ENCODE assay signal across 15 cellular contexts in the genomic region with DNA sequence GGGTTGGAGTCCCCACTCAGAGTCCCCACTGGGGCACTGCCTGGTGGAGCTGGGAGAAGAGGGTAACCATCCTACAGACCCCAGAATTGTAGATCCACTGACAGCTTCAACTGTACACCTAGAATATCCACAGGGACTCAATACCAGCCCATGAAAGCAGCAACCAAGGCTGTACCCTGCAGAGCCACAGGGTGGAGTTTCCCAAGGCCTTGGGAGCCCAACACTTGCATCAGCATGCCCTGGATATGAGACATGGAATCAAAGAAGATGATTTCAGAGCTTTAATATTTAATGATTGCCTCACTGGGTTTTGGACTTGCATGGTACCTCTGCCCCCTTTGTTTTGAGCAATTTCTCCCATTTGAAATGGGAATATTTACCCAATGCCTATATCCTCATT.
"Had no signal": no experiment of that assay in that cellular context is flagged by ENCODE, and none has a peak within 500 bp of the region (broad histone marks: within the 10 kb centered on the region; RNA-seq: fewer than 3 reads in every experiment).

No MANE protein-coding gene starts in this region.

- H2AFZ ChIP-seq: hepatocyte had no signal

- H3K4me2 ChIP-seq: hepatocyte had no signal

- H3K4me3 ChIP-seq: hepatocyte, pancreas, testis had no signal

- H3K9me3 ChIP-seq: pancreas, testis had no signal

- H3K79me2 ChIP-seq: hepatocyte had no signal

- H3K36me3 ChIP-seq: pancreas had no signal

- H3K27me3 ChIP-seq: hepatocyte, pancreas, testis had no signal

- H3K4me1 ChIP-seq: testis had no signal

- DNase-seq: activated CD4-positive, alpha-beta memory T cell treated with anti-CD3 and anti-CD28 coated beads, Interleukin-2, amount 10 ng/mL, durations not matched to agents 7 days and 5 days; activated gamma-delta T cell treated with Interleukin-2 at 50 U/mL for 16 hours; activated T-cell treated with anti-CD3 and anti-CD28 coated beads, Interleukin-2, amount 50 U/mL, for 72 hours; central memory CD4-positive, alpha-beta T cell; cortex of kidney; effector memory CD8-positive, alpha-beta T cell; pancreas; retina; stimulated activated CD4-positive, alpha-beta T cell treated with anti-CD3 and anti-CD28 coated beads, Interleukin-15, amount 100 ng/mL, for 24 hours; stimulated activated CD4-positive, alpha-beta T cell treated with anti-CD3 and anti-CD28 coated beads, Interleukin-4, amount 100 ng/mL, for 24 hours; stimulated activated naive CD8-positive, alpha-beta T cell treated with anti-CD3 and anti-CD28 coated beads, Interleukin-15, amount 100 ng/mL, for 72 hours; T-cell; T1000; testis had no signal

- ATAC-seq: activated T-cell treated with anti-CD3 and anti-CD28 coated beads, Interleukin-2, amount 50 U/mL, for 72 hours; effector memory CD8-positive, alpha-beta T cell; pancreas; stimulated activated naive CD8-positive, alpha-beta T cell treated with anti-CD3 and anti-CD28 coated beads, Interleukin-15, amount 100 ng/mL, for 72 hours; T-cell had no signal

- H3K27ac ChIP-seq: hepatocyte, pancreas, testis had no signal
